Comparison of ENCODE assay signal across 14 cellular contexts in the genomic region with DNA sequence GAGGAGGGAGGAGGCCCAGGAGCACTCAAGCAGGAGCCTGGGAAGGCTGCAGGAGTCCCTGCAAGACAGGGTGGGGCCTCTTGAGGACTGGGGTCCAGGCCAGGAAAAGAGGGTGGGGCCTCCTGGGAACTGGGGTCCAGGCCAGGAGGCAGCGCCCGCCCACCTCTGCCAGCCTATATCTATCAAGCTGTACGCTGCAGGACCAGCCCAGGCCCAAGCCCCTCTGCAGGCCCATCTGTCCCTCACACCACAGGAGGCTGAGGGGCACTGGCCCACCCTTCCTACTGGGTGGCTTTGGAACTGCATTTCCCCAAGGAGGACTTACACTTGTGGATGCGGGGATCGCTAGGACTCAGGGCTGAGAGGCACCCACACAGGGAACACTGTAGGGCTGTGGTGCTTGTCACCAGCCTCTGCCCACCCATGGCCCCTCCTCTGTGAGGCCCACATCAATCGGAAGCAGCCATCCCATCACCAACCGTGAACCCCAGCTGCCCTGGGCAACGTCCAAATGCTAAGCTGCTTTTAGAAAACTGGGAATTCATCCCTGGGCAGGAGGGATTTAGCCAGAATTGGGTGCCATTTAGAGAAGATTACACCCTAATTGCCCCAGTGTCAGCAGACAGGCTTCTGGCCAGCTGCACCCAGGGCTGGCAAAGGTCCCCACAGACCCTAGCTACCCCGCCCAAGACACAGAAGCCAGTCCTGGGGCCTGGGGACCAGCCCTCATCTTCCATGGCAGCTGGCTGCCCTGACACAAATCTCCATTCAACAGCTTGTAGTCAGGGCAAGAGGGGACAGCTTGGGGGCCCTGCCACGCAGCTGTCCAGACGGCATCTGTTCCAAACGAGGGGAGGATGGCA. TPM values are rescaled to one million over a fixed set of nuclear protein-coding genes. Genes with fewer than 3 reads are reported as not detected.
DNase-seq lines count a peak whose midpoint lies in the region; ATAC-seq, FAIRE-seq and TF ChIP-seq lines count a peak whose summit lies in the region.
"Had no signal": no experiment of that assay in that cellular context is flagged by ENCODE, and none has a peak within 500 bp of the region (broad histone marks: within the 10 kb centered on the region; RNA-seq: fewer than 3 reads in every experiment).

No MANE protein-coding gene starts in this region.

- H3K9me3 ChIP-seq in A549 (no peaks in the 10 kb centered on the region), neutrophil (no peaks in the 10 kb centered on the region)

- no peak for TF ChIP-seq RAD21 in A549 (conservative IDR thresholded peaks at IDR 0.05 in 1 of 2, IDR thresholded peaks at IDR 0.05 in 1 of 2)

- peak; percentile 12 to 49; a peak in 2 of 6 replicates for ATAC-seq in A549
- peak; percentile 8 for ATAC-seq in foreskin keratinocyte
- ATAC-seq in HG03159 (IDR thresholded peaks at IDR 0.05; ENCODE audit: unreplicated experiment), result no peak
- ATAC-seq in HG03469 (IDR thresholded peaks at IDR 0.05; ENCODE audit: unreplicated experiment), result no peak

- no peak overlapping the region for H3K4me3 ChIP-seq in A549
- no peak overlapping the region for H3K4me3 ChIP-seq in neutrophil (ENCODE audit: low read depth in 1 of 2, low read length in 1 of 2)
- H3K4me3 ChIP-seq: GM23248 had no signal

- WGBS in A549 (ENCODE audit: missing lambda C conversion rate), result 91% methylated on average over 9 of the region's 12 CpGs

- H3K27ac ChIP-seq in A549, result peak overlapping the region in 1 of 2 experiments; percentile 61; a peak in 2 of 6 replicates
- no peak overlapping the region for H3K27ac ChIP-seq in foreskin keratinocyte
- peak overlapping the region; percentile 76 for H3K27ac ChIP-seq in neutrophil

- POLR2A ChIA-PET in A549 (lab: Yijun Ruan, JAX), result no interaction called here

- peaks cover 6% of the 10 kb centered on the region for H3K36me3 ChIP-seq in neutrophil

- TF ChIP-seq EP300 in A549 (IDR thresholded peaks at IDR 0.05), result no peak

- H3K4me1 ChIP-seq in A549 (peaks cover 24% of the 10 kb centered on the region), foreskin keratinocyte (peaks cover 37% of the 10 kb centered on the region), neutrophil (ENCODE audit: control insufficient read depth in 1 of 2, insufficient read depth in 1 of 2, low read depth in 1 of 2, low read length in 1 of 2) (peaks cover 57 to 64% of the 10 kb centered on the region in 2 experiments)

- CTCF ChIA-PET in A549 (lab: Yijun Ruan, JAX), result interaction anchor here (0.6 to 3.1 kb wide), 3 partner anchors 16 to 291 kb away, joined by 3 to 12 read pairs (median 4); no protein-coding TSS in a partner anchor

- TF ChIP-seq CTCF in A549 (IDR thresholded peaks at IDR 0.05), result no peak
- no peak for TF ChIP-seq CTCF in foreskin keratinocyte (conservative IDR thresholded peaks at IDR 0.05)
- no peak for TF ChIP-seq CTCF in neutrophil (IDR thresholded peaks at IDR 0.05)

- DNase-seq in A549 (ENCODE audit: low read depth in 1 of 2, low spot score in 1 of 2) (no peak), NCI-H524 (lab: John Stamatoyannopoulos, UW) (peak; percentile 99), foreskin keratinocyte (no peak), HTR-8/SVneo (ENCODE audit: insufficient read length, low spot score) (no peak), LoVo (ENCODE audit: low spot score) (no peak)
- DNase-seq: foreskin melanocyte; GM23248; Kasumi-1; stimulated activated CD4-positive, alpha-beta T cell treated with anti-CD3 and anti-CD28 coated beads, Interleukin-1b, Interleukin-23, amount 100 ng/mL, for 48 hours; T-helper 2 cell had no signal

- TF ChIP-seq POLR2A in A549 (IDR thresholded peaks at IDR 0.05; ENCODE audit: low read length), result no peak

- H3K27me3 ChIP-seq in foreskin keratinocyte (no peaks in the 10 kb centered on the region), neutrophil (no peaks in the 10 kb centered on the region)

- FAIRE-seq in A549 (lab: Jason Lieb, UNC), result no peak
- FAIRE-seq in HTR-8/SVneo (lab: Jason Lieb, UNC), result no peak
- FAIRE-seq: G401.6 had no signal

- no peak overlapping the region for H3K4me2 ChIP-seq in A549

TF ChIP-seq in A549, 52 proteins besides CTCF, POLR2A, EP300 and RAD21:
- TF ChIP-seq EHMT2 (IDR thresholded peaks at IDR 0.05; ENCODE audit: low read depth), result no peak
- TF ChIP-seq MAFK (IDR thresholded peaks at IDR 0.05; ENCODE audit: partially characterized antibody), result no peak
- TF ChIP-seq ZSCAN20 (CRISPR knock-in tag; IDR thresholded peaks at IDR 0.05), result no peak
- no peak for TF ChIP-seq JUN (IDR thresholded peaks at IDR 0.05)
- TF ChIP-seq HOXB13 (CRISPR knock-in tag; IDR thresholded peaks at IDR 0.05; ENCODE audit: low read depth), result no peak
- TF ChIP-seq PBX3 (IDR thresholded peaks at IDR 0.05), result no peak
- no peak for TF ChIP-seq NFE2L2 (conservative IDR thresholded peaks at IDR 0.05; ENCODE audit: low read length)
- no peak for TF ChIP-seq ESRRA (IDR thresholded peaks at IDR 0.05; ENCODE audit: borderline replicate concordance, low read length)
- TF ChIP-seq TFCP2L1 (CRISPR knock-in tag; IDR thresholded peaks at IDR 0.05), result no peak
- TF ChIP-seq MAZ (IDR thresholded peaks at IDR 0.05; ENCODE audit: borderline replicate concordance, low read depth, low read length), result no peak
- TF ChIP-seq HES2 (IDR thresholded peaks at IDR 0.05), result no peak
- no peak for TF ChIP-seq NR3C1 (IDR thresholded peaks at IDR 0.05)
- no peak for TF ChIP-seq RCOR1 (IDR thresholded peaks at IDR 0.05; ENCODE audit: low read depth, low read length)
TF ChIP-seq in A549: peak in this region for 0.

RNA-seq across cellular contexts. Expression of gene BICD2, which starts 15.3 kb away (rescaled TPM):
- 10.2 and 11.6 TPM in 2 replicates for polyA plus RNA-seq in A549 (2011; rRNA removed)
- polyA plus RNA-seq in A549 (2012; cell fraction: cytosol; rRNA removed), result 17.7 and 21.0 TPM in 2 replicates
- polyA plus RNA-seq in A549 (2012; cell fraction: nucleus; rRNA removed), result 21.3 and 28.6 TPM in 2 replicates
- polyA plus RNA-seq in A549 (2017; fragmentation: RNase III; extraction: RNeasy Plus Mini Kit Qiagen cat#74134 plus additional on column Dnase treatment), result 24.7 to 26.7 TPM (median 26.1 TPM) in 3 replicates
- 8.6 and 9.4 TPM in 2 replicates for polyA minus RNA-seq in A549 (2011; rRNA and poly(A)+ RNA removed)
- total RNA-seq in foreskin keratinocyte, result 60.0 and 66.3 TPM in 2 replicates
- polyA plus RNA-seq in foreskin keratinocyte, result 19.3 and 24.2 TPM in 2 replicates

Comparison
In these comparisons a context has a peak if more than half of its experiments do, and no peak if none do; other contexts are left out.
1. ATAC-seq: peak in A549 (2 of 2) and foreskin keratinocyte (single experiment); none in HG03159 (single experiment) and HG03469 (single experiment).
2. DNase-seq: peak in NCI-H524 (2 of 2); none in A549 (0 of 2), foreskin keratinocyte (0 of 2), HTR-8/SVneo (single experiment) and LoVo (single experiment).